25 cellular contexts compared by ENCODE assay signal in genomic region chr15:68572309-68572708, GRCh38. TPM values are rescaled to one million over a fixed set of nuclear protein-coding genes. Genes with fewer than 3 reads are reported as not detected.
"Had no signal": no experiment of that assay in that cellular context is flagged by ENCODE, and none has a peak within 500 bp of the region (broad histone marks: within the 10 kb centered on the region; RNA-seq: fewer than 3 reads in every experiment).

No MANE protein-coding gene starts in this region.

- ATAC-seq: K562, T-helper 17 cell had no signal

- H3K4me1 Mint-ChIP-seq: activated CD4-positive, alpha-beta memory T cell treated with anti-CD3 and anti-CD28 coated beads, Interleukin-2, amount 10 ng/mL, durations not matched to agents 7 days and 5 days had no signal

- DNase-seq: activated B cell treated with CpG ODN at 0.5 μM for 24 hours; activated CD4-positive, alpha-beta memory T cell treated with anti-CD3 and anti-CD28 coated beads, Interleukin-2, amount 10 ng/mL, durations not matched to agents 7 days and 5 days; activated CD4-positive, alpha-beta T cell treated with anti-CD3 and anti-CD28 coated beads, Interleukin-2, amount 50 U/mL, for 1 hour; activated CD8-positive, alpha-beta memory T cell treated with anti-CD3 and anti-CD28 coated beads, Interleukin-2, amount 50 U/mL, for 4 hours; activated effector memory CD4-positive, alpha-beta T cell treated with Interleukin-2 at 50 U/mL for 16 hours; activated naive CD4-positive, alpha-beta T cell; amygdala; brain microvascular endothelial cell; Kasumi-1; NCI-H1105 treated with DMSO at 0.1 percent for 48 hours; NCI-H146; NCI-H187 treated with DMSO at 0.1 percent for 48 hours; NCI-H2081 treated with DMSO at 0.1 percent for 48 hours; NCI-H2171; NCI-H2227 treated with DMSO at 0.1 percent for 48 hours; NCI-H69; PC-9; SIG-M5; T-helper 17 cell; T-helper 9 cell had no signal

- H3K36me3 ChIP-seq: brain microvascular endothelial cell, cardiac muscle cell had no signal

- H3K27ac Mint-ChIP-seq: activated B cell treated with CpG ODN at 0.5 μM for 24 hours; activated CD4-positive, alpha-beta memory T cell treated with anti-CD3 and anti-CD28 coated beads, Interleukin-2, amount 10 ng/mL, durations not matched to agents 7 days and 5 days; activated naive CD8-positive, alpha-beta T cell; activated T-helper 1 cell treated with anti-CD3 and anti-CD28 coated beads, Interleukin-12 subunit alpha, Interleukin-12 subunit beta, Interleukin-2, Interleukin-4 antibody, amounts not matched to agents 30 ng/mL and 10 ng/mL and 1 ng/mL, durations not matched to agents 14 hours and 24 hours and 36 hours; T-helper 17 cell had no signal

- H3K9me3 Mint-ChIP-seq: activated B cell treated with CpG ODN at 0.5 μM for 24 hours; activated CD4-positive, alpha-beta memory T cell treated with anti-CD3 and anti-CD28 coated beads, Interleukin-2, amount 10 ng/mL, durations not matched to agents 7 days and 5 days; activated T-helper 1 cell treated with anti-CD3 and anti-CD28 coated beads, Interleukin-12 subunit alpha, Interleukin-12 subunit beta, Interleukin-2, Interleukin-4 antibody, amounts not matched to agents 30 ng/mL and 10 ng/mL and 1 ng/mL, durations not matched to agents 14 hours and 24 hours and 36 hours had no signal

- H3K4me3 Mint-ChIP-seq: activated B cell treated with CpG ODN at 0.5 μM for 24 hours; activated CD4-positive, alpha-beta memory T cell treated with anti-CD3 and anti-CD28 coated beads, Interleukin-2, amount 10 ng/mL, durations not matched to agents 7 days and 5 days; activated naive CD8-positive, alpha-beta T cell; activated T-helper 1 cell treated with anti-CD3 and anti-CD28 coated beads, Interleukin-12 subunit alpha, Interleukin-12 subunit beta, Interleukin-2, Interleukin-4 antibody, amounts not matched to agents 30 ng/mL and 10 ng/mL and 1 ng/mL, durations not matched to agents 14 hours and 24 hours and 36 hours; T-helper 17 cell had no signal

- H3K36me3 Mint-ChIP-seq: activated naive CD8-positive, alpha-beta T cell had no signal

- H3K4me2 ChIP-seq: PC-9 had no signal

- H3K4me3 ChIP-seq: cardiac muscle cell, K562, PC-9 had no signal

- H3K27ac ChIP-seq: brain microvascular endothelial cell, cardiac muscle cell, PC-9 had no signal

- H2AFZ ChIP-seq: PC-9 had no signal

RNA-seq across cellular contexts. Expression of gene CORO2B, which starts 6.5 kb away (rescaled TPM):
- total RNA-seq: activated CD4-positive, alpha-beta memory T cell treated with anti-CD3 and anti-CD28 coated beads, Interleukin-2, amount 10 ng/mL, durations not matched to agents 7 days and 5 days; activated T-helper 1 cell treated with anti-CD3 and anti-CD28 coated beads, Interleukin-12 subunit alpha, Interleukin-12 subunit beta, Interleukin-2, Interleukin-4 antibody, amounts not matched to agents 30 ng/mL and 10 ng/mL and 1 ng/mL, durations not matched to agents 14 hours and 24 hours and 36 hours; K562; NCI-H460; T-helper 17 cell had no signal
- polyA plus RNA-seq: K562 had no signal
